In genomic region chr1:246153796-246154212, GRCh38 we compare ENCODE assay signal across 1 cellular context.
TF ChIP-seq lines count a peak whose summit lies in the region.

No MANE protein-coding gene starts in this region.

TF ChIP-seq in K562, 482 proteins besides CTCF, POLR2A, EP300 and RAD21 (continued from another document and continues in another):
- no peak for TF ChIP-seq HMGXB4 (CRISPR knock-in tag; IDR thresholded peaks at IDR 0.05)
- no peak for TF ChIP-seq RCOR1 (IDR thresholded peaks at IDR 0.05; ENCODE audit: borderline replicate concordance in 1 of 2, low read depth in 2 of 2, low read length in 2 of 2)
- no peak for TF ChIP-seq PREB (CRISPR knock-in tag; IDR thresholded peaks at IDR 0.05)
- no peak for TF ChIP-seq MYC (IDR thresholded peaks at IDR 0.05; ENCODE audit: low read depth, low read length)
- no peak for TF ChIP-seq MYC (CRISPR knock-in tag; IDR thresholded peaks at IDR 0.05; ENCODE audit: borderline replicate concordance, low read depth)
- no peak; the same call in 1 of the 2 replicates for TF ChIP-seq ZBTB40 (IDR thresholded peaks at IDR 0.05)
- TF ChIP-seq ZBTB40 (CRISPR knock-in tag; IDR thresholded peaks at IDR 0.05) = no peak
- TF ChIP-seq ZNF75A (CRISPR knock-in tag; IDR thresholded peaks at IDR 0.05) = no peak
- no peak for TF ChIP-seq ZFX (CRISPR knock-in tag; IDR thresholded peaks at IDR 0.05)
- no peak for TF ChIP-seq ZNF583 (CRISPR knock-in tag; IDR thresholded peaks at IDR 0.05)
- TF ChIP-seq BRCA1 (IDR thresholded peaks at IDR 0.05) = no peak
- TF ChIP-seq BRCA1 (CRISPR knock-in tag; IDR thresholded peaks at IDR 0.05) = no peak
- no peak for TF ChIP-seq MGA (IDR thresholded peaks at IDR 0.05)
- no peak for TF ChIP-seq CREB1 (IDR thresholded peaks at IDR 0.05)
- TF ChIP-seq CREB1 (CRISPR knock-in tag; IDR thresholded peaks at IDR 0.05) = no peak
- TF ChIP-seq ATF4 (CRISPR knock-in tag; IDR thresholded peaks at IDR 0.05) = no peak
- peak; percentile 91 for TF ChIP-seq ZNF592 (IDR thresholded peaks at IDR 0.05)
- no peak for TF ChIP-seq ZNF280A (IDR thresholded peaks at IDR 0.05; ENCODE audit: low read depth, partially characterized antibody)
